Comparison of ENCODE assay signal across 1 cellular context in the genomic region with DNA sequence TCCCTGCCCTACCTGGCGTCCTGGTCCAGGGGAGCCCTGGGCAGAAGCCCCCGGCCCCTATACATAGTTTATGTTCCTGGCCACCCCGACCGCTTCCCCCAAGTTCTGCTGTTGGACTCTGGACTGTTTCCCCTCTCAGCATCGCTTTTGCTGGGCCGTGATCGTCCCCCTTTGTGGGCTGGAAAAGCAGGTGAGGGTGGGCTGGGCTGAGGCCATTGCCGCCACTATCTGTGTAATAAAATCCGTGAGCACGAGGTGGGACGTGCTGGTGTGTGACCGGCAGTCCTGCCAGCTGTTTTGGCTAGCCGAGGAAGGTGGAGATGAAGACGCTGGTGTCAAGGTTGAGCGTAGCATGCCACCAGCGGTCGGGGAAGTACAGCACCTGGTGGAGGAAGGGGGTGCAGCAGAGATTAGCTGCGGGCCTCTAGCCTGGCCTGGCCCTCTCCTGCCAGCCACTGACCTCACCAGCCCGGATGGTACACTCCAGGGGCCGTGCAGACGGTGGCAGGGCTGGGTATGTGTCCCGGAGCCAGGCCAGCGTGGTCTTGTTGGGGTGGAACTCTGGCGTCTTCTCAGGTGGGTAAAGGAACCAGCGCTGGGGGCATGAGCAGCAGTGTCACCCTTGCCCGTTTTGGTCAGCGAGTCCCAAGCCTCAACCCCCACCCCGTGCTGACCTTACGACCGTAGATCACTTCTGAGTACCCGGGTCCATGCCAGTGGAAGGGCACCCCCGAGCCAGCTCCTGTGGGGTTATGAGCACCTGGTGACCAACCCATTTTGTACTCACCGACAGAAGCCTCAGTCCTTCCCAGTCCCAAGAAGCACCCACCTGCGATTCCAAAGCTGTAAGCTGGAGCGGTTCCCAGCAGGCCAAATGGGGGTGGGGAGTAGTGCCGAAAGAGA.
TF ChIP-seq lines count a peak whose summit lies in the region.

No MANE protein-coding gene starts in this region.

TF ChIP-seq in neural cell, 6 proteins besides CTCF, POLR2A, EP300 and RAD21 (continued from another document):
- TF ChIP-seq, protein P1, sequence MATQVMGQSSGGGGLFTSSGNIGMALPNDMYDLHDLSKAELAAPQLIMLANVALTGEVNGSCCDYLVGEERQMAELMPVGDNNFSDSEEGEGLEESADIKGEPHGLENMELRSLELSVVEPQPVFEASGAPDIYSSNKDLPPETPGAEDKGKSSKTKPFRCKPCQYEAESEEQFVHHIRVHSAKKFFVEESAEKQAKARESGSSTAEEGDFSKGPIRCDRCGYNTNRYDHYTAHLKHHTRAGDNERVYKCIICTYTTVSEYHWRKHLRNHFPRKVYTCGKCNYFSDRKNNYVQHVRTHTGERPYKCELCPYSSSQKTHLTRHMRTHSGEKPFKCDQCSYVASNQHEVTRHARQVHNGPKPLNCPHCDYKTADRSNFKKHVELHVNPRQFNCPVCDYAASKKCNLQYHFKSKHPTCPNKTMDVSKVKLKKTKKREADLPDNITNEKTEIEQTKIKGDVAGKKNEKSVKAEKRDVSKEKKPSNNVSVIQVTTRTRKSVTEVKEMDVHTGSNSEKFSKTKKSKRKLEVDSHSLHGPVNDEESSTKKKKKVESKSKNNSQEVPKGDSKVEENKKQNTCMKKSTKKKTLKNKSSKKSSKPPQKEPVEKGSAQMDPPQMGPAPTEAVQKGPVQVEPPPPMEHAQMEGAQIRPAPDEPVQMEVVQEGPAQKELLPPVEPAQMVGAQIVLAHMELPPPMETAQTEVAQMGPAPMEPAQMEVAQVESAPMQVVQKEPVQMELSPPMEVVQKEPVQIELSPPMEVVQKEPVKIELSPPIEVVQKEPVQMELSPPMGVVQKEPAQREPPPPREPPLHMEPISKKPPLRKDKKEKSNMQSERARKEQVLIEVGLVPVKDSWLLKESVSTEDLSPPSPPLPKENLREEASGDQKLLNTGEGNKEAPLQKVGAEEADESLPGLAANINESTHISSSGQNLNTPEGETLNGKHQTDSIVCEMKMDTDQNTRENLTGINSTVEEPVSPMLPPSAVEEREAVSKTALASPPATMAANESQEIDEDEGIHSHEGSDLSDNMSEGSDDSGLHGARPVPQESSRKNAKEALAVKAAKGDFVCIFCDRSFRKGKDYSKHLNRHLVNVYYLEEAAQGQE (IDR thresholded peaks at IDR 0.05; ENCODE audit: borderline replicate concordance): no peak
TF ChIP-seq in neural cell: peak in this region for 0.
